8 cellular contexts compared by ENCODE assay signal in the genomic region with DNA sequence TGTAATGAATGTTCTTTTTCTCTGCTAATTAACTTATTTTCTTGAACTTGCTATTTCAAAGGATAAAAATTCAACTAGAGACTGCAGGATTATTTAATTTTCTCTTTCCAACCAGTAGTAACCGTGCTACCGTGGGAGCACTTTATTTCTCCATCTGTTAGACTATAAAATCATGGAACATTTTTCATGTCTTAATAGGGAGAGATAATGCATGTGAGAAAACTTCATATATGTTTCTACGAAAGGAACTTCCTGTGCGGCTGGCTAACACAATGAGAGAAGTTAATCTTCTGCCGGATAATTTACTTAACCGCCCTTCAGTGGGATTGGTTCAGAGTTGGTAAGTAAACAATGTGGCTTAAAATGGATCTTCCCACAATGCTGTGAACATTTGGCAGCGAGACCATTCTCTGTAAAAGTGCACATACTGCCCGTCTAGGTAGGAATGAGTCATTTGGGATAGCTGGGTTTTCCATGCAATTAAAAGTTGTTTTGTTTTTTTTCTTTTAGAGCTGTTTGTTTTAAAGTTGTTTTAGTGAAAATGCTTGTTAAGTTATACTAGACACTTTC. TPM values are rescaled to one million over a fixed set of nuclear protein-coding genes. Genes with fewer than 3 reads are reported as not detected.
A peak's percentile ranks its signal among the peaks of the same experiment; 100 is the strongest.
DNase-seq lines count a peak whose midpoint lies in the region; ATAC-seq and TF ChIP-seq lines count a peak whose summit lies in the region.

No MANE protein-coding gene starts in this region.

- H3K36me3 ChIP-seq in heart right ventricle = peaks cover 0 to 3% (median 0%) of the 10 kb centered on the region in 9 donors

- H3K9me3 ChIP-seq in heart right ventricle = no peaks in the 10 kb centered on the region

- peaks cover 0 to 5% (median 0%) of the 10 kb centered on the region in 7 donors for H3K27me3 ChIP-seq in heart right ventricle

- H3K36me3 Mint-ChIP-seq in HFFc6 (ENCODE audit: low read depth) = no peaks in the 10 kb centered on the region
- H3K36me3 Mint-ChIP-seq in T-helper 2 cell treated with Interferon-gamma antibody and Interleukin-4, amounts not matched to agents 5 μg/mL and 100 μg/mL, for 36 hours (ENCODE audit: low read depth) = peaks cover 4% of the 10 kb centered on the region

- peak overlapping the region in 4 of 10 donors; percentile 15 to 60 (median 26) for H3K27ac ChIP-seq in heart right ventricle

- no peaks in the 10 kb centered on the region for H3K27me3 Mint-ChIP-seq in HFFc6 (ENCODE audit: insufficient read depth)
- no peaks in the 10 kb centered on the region for H3K27me3 Mint-ChIP-seq in T-helper 2 cell treated with Interferon-gamma antibody and Interleukin-4, amounts not matched to agents 5 μg/mL and 100 μg/mL, for 36 hours (ENCODE audit: low read depth)

- peaks cover 0 to 21% (median 0%) of the 10 kb centered on the region in 9 donors for H3K4me1 ChIP-seq in heart right ventricle

- peak overlapping the region; percentile 59 for H3K4me3 Mint-ChIP-seq in HFFc6
- H3K4me3 Mint-ChIP-seq in T-helper 2 cell treated with Interferon-gamma antibody and Interleukin-4, amounts not matched to agents 5 μg/mL and 100 μg/mL, for 36 hours = no peak overlapping the region

- peak in 6 of 8 donors; percentile 60 to 72 (median 67) for ATAC-seq in heart right ventricle
- ATAC-seq in HG02885 (IDR thresholded peaks at IDR 0.05; ENCODE audit: poor library complexity, unreplicated experiment) = no peak

- H3K4me3 ChIP-seq in AG10803 (ENCODE audit: low read length) = no peak overlapping the region
- H3K4me3 ChIP-seq in heart right ventricle = peak overlapping the region in 1 of 10 donors; percentile 11

- peaks cover 12% of the 10 kb centered on the region for H3K4me1 Mint-ChIP-seq in HFFc6 (ENCODE audit: low read depth)
- peaks cover 30% of the 10 kb centered on the region for H3K4me1 Mint-ChIP-seq in T-helper 2 cell treated with Interferon-gamma antibody and Interleukin-4, amounts not matched to agents 5 μg/mL and 100 μg/mL, for 36 hours (ENCODE audit: low read depth)

- peak; percentile 49 for DNase-seq in AG10803 (ENCODE audit: low read depth)
- peak; percentile 61 for DNase-seq in HFFc6
- no peak for DNase-seq in T-helper 2 cell treated with Interferon-gamma antibody and Interleukin-4, amounts not matched to agents 5 μg/mL and 100 μg/mL, for 36 hours (ENCODE audit: low spot score)
- DNase-seq in heart right ventricle = peak in 1 of 2 donors; percentile 30
- peak; percentile 59 for DNase-seq in stromal cell of bone marrow (ENCODE audit: low read depth)
- DNase-seq in posterior cingulate gyrus = no peak
- no peak for DNase-seq in NCI-H2227 (lab: John Stamatoyannopoulos, UW; ENCODE audit: unreplicated experiment)

- intact Hi-C loops in heart right ventricle (cut with DNase I) = loop anchor here in 5 of 10 donors (5.0 kb wide), 2 partner anchors 97 to 232 kb away; no protein-coding TSS in a partner anchor
- intact Hi-C loops in posterior cingulate gyrus (cut with DNase I) = no loop called here

- TF ChIP-seq CTCF in AG10803 (conservative IDR thresholded peaks at IDR 0.05; ENCODE audit: low read length) = no peak
- TF ChIP-seq CTCF in HFFc6 (IDR thresholded peaks at IDR 0.05) = no peak
- no peak for TF ChIP-seq CTCF in heart right ventricle (IDR thresholded peaks at IDR 0.05)

- H3K27ac Mint-ChIP-seq in HFFc6 = no peak overlapping the region
- peak overlapping the region; percentile 26 for H3K27ac Mint-ChIP-seq in T-helper 2 cell treated with Interferon-gamma antibody and Interleukin-4, amounts not matched to agents 5 μg/mL and 100 μg/mL, for 36 hours

- H3K9me3 Mint-ChIP-seq in HFFc6 = no peaks in the 10 kb centered on the region
- no peaks in the 10 kb centered on the region for H3K9me3 Mint-ChIP-seq in T-helper 2 cell treated with Interferon-gamma antibody and Interleukin-4, amounts not matched to agents 5 μg/mL and 100 μg/mL, for 36 hours

- 23 to 29% methylated on average over 8 of the region's 8 CpGs for WGBS in heart right ventricle, 2 donors

RNA-seq across cellular contexts. Expression of a gene that starts 29.5 kb away (rescaled TPM):
- 1 to 10 TPM in 1 of 6 experiments, under 1 TPM in 4, not detected in 1; 0.09 to 1.2 (median 0.12) TPM for total RNA-seq in HFFc6 (2021; fragmentation: NEBNext Ultra II Directional; extraction: Animal tissue kit (Norgen Biotek cat#: 25700))
- 10 to 100 TPM in 6 of 10 donors, 1 to 10 TPM in 4; 3.8 to 18.4 (median 10.5) TPM for total RNA-seq in heart right ventricle
- 1 to 10 TPM; 1.8 to 2.2 TPM for polyA plus RNA-seq in heart right ventricle

Comparison
In these comparisons a context has a peak if more than half of its experiments do, and no peak if none do; other contexts are left out.
1. DNase-seq: peak in AG10803 (single experiment), HFFc6 (single experiment) and stromal cell of bone marrow (single experiment); none in T-helper 2 cell treated with Interferon-gamma antibody and Interleukin-4, amounts not matched to agents 5 μg/mL and 100 μg/mL, for 36 hours (single experiment), posterior cingulate gyrus (0 of 10) and NCI-H2227 (single experiment).